ENCODE assay signal across 26 cellular contexts in genomic region chr12:29414368-29414767, GRCh38.
"Had no signal": no experiment of that assay in that cellular context is flagged by ENCODE, and none has a peak within 500 bp of the region (broad histone marks: within the 10 kb centered on the region; RNA-seq: fewer than 3 reads in every experiment).

No MANE protein-coding gene starts in this region.

- H3K9me3 ChIP-seq: MG63, SK-N-SH had no signal

- H3K9ac ChIP-seq: KMS-11, SK-N-SH had no signal

- H3K27me3 ChIP-seq: SJCRH30 had no signal

- H3K4me3 ChIP-seq: MG63, SJCRH30 had no signal

- H3K4me1 ChIP-seq: SJCRH30 had no signal

- DNase-seq: activated CD4-positive, alpha-beta T cell treated with anti-CD3 and anti-CD28 coated beads for 48 hours; activated CD4-positive, alpha-beta T cell treated with anti-CD3 and anti-CD28 coated beads, Interleukin-2, amount 50 U/mL, for 4 hours; activated CD4-positive, CD25-positive, alpha-beta regulatory T cell treated with anti-CD3 and anti-CD28 coated beads, Interleukin-2, amount 50 U/mL, for 72 hours; activated effector memory CD4-positive, alpha-beta T cell treated with anti-CD3 and anti-CD28 coated beads, Interleukin-2, amount 50 U/mL, for 16 hours; activated naive CD4-positive, alpha-beta T cell treated with Interleukin-2 at 50 U/mL for 16 hours; activated naive CD8-positive, alpha-beta T cell treated with anti-CD3 and anti-CD28 coated beads, Interleukin-2, amount 50 U/mL, for 24 hours; activated T-cell treated with anti-CD3 and anti-CD28 coated beads, Interleukin-2, amount 50 U/mL, for 4 hours; amygdala; MG63; NCI-H1105; NCI-H1436; NCI-H187; NCI-H2081; NCI-H510A treated with DMSO at 0.1 percent for 48 hours; NCI-H69; NK-92 treated with Interleukin-12 subunit alpha and Interleukin-12 subunit beta, amount 100 ng/mL, for 24 hours; OCI-M1; Right ventricle myocardium superior; RPMI8226; SJCRH30; SK-N-SH; T-helper 9 cell had no signal

- H3K36me3 ChIP-seq: MG63, SJCRH30 had no signal

- ATAC-seq: activated naive CD4-positive, alpha-beta T cell treated with anti-CD3 and anti-CD28 coated beads, Interleukin-2, amount 50 U/mL, for 72 hours; activated naive CD8-positive, alpha-beta T cell treated with anti-CD3 and anti-CD28 coated beads, Interleukin-2, amount 50 U/mL, for 24 hours; activated T-cell treated with anti-CD3 and anti-CD28 coated beads, Interleukin-2, amount 50 U/mL, for 4 hours; Panc1; WTC11 had no signal
